In the genomic region with DNA sequence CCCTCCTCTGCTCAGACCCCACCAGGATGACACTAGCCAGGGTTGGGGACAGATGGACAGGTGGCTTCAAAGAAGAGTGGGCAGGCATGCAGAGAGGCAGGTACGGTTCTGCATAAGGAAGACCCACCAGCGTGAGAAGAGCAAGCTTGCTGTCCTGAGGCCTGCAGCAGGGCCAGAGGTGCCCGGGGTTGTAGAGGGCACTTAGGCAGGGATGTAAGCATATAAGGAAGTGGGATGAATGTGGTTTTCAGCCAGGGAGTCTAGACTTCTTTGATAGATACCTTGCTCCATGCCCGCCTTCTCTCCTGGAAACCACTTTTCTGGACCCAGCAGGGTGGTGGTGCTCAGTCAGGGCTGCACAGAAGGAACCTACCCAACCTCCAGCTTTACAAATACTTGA, we compare ENCODE assay signal across 1 cellular context.
TF ChIP-seq lines count a peak whose summit lies in the region.

No MANE protein-coding gene starts in this region.

TF ChIP-seq in HepG2, 621 proteins besides CTCF, POLR2A, EP300 and RAD21 (continued from another document):
- TF ChIP-seq BCLAF1 (IDR thresholded peaks at IDR 0.05) (no peak), JUND (CRISPR knock-in tag; IDR thresholded peaks at IDR 0.05) (no peak), ZNF34 (CRISPR knock-in tag; IDR thresholded peaks at IDR 0.05; ENCODE audit: borderline replicate concordance) (no peak), ZNF761 (CRISPR knock-in tag; conservative IDR thresholded peaks at IDR 0.05) (no peak), ZNF44 (CRISPR knock-in tag; IDR thresholded peaks at IDR 0.05) (no peak)
- TF ChIP-seq, protein P1, sequence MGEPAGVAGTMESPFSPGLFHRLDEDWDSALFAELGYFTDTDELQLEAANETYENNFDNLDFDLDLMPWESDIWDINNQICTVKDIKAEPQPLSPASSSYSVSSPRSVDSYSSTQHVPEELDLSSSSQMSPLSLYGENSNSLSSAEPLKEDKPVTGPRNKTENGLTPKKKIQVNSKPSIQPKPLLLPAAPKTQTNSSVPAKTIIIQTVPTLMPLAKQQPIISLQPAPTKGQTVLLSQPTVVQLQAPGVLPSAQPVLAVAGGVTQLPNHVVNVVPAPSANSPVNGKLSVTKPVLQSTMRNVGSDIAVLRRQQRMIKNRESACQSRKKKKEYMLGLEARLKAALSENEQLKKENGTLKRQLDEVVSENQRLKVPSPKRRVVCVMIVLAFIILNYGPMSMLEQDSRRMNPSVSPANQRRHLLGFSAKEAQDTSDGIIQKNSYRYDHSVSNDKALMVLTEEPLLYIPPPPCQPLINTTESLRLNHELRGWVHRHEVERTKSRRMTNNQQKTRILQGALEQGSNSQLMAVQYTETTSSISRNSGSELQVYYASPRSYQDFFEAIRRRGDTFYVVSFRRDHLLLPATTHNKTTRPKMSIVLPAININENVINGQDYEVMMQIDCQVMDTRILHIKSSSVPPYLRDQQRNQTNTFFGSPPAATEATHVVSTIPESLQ (CRISPR knock-in tag; conservative IDR thresholded peaks at IDR 0.05), result no peak
